Comparison of ENCODE assay signal across 1 cellular context in the genomic region with DNA sequence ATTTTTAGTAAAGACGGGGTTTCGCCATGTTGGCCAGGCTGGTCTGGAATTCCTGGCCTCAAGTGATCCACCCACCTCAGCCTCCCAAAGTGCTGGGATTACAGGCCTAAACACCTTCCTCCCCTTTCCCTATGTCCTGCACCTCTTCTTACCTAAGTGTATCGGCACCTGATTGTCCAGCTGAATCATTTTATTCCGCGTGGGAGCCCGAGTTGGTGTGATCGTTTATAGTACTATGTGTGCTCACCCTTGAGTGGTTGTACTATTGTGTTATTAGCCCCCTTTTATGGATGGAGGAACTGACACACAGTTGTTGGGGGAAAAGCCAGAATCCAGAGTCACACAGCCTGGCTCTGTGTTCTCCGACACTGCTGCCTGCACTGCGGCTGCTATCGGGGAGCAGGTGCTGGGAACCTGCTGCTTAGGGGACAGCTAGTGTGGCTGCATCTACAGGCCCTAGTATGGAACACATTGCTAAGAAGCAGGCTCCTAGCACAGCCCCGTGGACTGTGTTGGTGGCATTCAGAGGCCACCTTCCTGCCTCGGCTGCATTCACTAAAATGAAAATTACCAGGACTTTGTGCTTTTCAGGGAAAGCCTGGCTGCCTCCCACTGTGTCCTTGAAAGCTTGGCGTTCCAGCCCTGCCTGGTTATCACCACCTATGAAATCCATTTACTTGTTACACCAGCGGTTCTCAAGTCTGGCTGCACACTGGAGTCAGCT.
A peak's percentile ranks its signal among the peaks of the same experiment; 100 is the strongest.
TF ChIP-seq lines count a peak whose summit lies in the region.

No MANE protein-coding gene starts in this region.

TF ChIP-seq in WTC11, 78 proteins besides CTCF, POLR2A, EP300 and RAD21 (continued from another document):
- TF ChIP-seq, protein P1, sequence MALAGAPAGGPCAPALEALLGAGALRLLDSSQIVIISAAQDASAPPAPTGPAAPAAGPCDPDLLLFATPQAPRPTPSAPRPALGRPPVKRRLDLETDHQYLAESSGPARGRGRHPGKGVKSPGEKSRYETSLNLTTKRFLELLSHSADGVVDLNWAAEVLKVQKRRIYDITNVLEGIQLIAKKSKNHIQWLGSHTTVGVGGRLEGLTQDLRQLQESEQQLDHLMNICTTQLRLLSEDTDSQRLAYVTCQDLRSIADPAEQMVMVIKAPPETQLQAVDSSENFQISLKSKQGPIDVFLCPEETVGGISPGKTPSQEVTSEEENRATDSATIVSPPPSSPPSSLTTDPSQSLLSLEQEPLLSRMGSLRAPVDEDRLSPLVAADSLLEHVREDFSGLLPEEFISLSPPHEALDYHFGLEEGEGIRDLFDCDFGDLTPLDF (CRISPR knock-in tag; IDR thresholded peaks at IDR 0.05): no peak
- TF ChIP-seq, protein P2, sequence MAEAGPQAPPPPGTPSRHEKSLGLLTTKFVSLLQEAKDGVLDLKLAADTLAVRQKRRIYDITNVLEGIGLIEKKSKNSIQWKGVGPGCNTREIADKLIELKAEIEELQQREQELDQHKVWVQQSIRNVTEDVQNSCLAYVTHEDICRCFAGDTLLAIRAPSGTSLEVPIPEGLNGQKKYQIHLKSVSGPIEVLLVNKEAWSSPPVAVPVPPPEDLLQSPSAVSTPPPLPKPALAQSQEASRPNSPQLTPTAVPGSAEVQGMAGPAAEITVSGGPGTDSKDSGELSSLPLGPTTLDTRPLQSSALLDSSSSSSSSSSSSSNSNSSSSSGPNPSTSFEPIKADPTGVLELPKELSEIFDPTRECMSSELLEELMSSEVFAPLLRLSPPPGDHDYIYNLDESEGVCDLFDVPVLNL (CRISPR knock-in tag; IDR thresholded peaks at IDR 0.05; ENCODE audit: borderline replicate concordance, low read depth): no peak
- no peak for TF ChIP-seq HMGA2 (CRISPR knock-in tag; IDR thresholded peaks at IDR 0.05)
- TF ChIP-seq ZNF263 (CRISPR knock-in tag; IDR thresholded peaks at IDR 0.05; ENCODE audit: low read depth): no peak
- TF ChIP-seq, protein P3, sequence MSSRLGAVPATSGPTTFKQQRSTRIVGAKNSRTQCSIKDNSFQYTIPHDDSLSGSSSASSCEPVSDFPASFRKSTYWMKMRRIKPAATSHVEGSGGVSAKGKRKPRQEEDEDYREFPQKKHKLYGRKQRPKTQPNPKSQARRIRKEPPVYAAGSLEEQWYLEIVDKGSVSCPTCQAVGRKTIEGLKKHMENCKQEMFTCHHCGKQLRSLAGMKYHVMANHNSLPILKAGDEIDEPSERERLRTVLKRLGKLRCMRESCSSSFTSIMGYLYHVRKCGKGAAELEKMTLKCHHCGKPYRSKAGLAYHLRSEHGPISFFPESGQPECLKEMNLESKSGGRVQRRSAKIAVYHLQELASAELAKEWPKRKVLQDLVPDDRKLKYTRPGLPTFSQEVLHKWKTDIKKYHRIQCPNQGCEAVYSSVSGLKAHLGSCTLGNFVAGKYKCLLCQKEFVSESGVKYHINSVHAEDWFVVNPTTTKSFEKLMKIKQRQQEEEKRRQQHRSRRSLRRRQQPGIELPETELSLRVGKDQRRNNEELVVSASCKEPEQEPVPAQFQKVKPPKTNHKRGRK (CRISPR knock-in tag; IDR thresholded peaks at IDR 0.05; ENCODE audit: borderline replicate concordance): no peak
- TF ChIP-seq, protein P4, sequence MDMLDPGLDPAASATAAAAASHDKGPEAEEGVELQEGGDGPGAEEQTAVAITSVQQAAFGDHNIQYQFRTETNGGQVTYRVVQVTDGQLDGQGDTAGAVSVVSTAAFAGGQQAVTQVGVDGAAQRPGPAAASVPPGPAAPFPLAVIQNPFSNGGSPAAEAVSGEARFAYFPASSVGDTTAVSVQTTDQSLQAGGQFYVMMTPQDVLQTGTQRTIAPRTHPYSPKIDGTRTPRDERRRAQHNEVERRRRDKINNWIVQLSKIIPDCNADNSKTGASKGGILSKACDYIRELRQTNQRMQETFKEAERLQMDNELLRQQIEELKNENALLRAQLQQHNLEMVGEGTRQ (CRISPR knock-in tag; IDR thresholded peaks at IDR 0.05): no peak
- TF ChIP-seq ZNF671 (CRISPR knock-in tag; IDR thresholded peaks at IDR 0.05): peak; percentile 55; the same call in 1 of the 2 replicates
- no peak for TF ChIP-seq SMAD4 (CRISPR knock-in tag; IDR thresholded peaks at IDR 0.05)
- TF ChIP-seq, protein P5, sequence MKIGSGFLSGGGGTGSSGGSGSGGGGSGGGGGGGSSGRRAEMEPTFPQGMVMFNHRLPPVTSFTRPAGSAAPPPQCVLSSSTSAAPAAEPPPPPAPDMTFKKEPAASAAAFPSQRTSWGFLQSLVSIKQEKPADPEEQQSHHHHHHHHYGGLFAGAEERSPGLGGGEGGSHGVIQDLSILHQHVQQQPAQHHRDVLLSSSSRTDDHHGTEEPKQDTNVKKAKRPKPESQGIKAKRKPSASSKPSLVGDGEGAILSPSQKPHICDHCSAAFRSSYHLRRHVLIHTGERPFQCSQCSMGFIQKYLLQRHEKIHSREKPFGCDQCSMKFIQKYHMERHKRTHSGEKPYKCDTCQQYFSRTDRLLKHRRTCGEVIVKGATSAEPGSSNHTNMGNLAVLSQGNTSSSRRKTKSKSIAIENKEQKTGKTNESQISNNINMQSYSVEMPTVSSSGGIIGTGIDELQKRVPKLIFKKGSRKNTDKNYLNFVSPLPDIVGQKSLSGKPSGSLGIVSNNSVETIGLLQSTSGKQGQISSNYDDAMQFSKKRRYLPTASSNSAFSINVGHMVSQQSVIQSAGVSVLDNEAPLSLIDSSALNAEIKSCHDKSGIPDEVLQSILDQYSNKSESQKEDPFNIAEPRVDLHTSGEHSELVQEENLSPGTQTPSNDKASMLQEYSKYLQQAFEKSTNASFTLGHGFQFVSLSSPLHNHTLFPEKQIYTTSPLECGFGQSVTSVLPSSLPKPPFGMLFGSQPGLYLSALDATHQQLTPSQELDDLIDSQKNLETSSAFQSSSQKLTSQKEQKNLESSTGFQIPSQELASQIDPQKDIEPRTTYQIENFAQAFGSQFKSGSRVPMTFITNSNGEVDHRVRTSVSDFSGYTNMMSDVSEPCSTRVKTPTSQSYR (CRISPR knock-in tag; IDR thresholded peaks at IDR 0.05): no peak
- TF ChIP-seq ATF1 (CRISPR knock-in tag; IDR thresholded peaks at IDR 0.05): no peak
- TF ChIP-seq, protein P6, sequence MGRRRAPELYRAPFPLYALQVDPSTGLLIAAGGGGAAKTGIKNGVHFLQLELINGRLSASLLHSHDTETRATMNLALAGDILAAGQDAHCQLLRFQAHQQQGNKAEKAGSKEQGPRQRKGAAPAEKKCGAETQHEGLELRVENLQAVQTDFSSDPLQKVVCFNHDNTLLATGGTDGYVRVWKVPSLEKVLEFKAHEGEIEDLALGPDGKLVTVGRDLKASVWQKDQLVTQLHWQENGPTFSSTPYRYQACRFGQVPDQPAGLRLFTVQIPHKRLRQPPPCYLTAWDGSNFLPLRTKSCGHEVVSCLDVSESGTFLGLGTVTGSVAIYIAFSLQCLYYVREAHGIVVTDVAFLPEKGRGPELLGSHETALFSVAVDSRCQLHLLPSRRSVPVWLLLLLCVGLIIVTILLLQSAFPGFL (CRISPR knock-in tag; IDR thresholded peaks at IDR 0.05; ENCODE audit: borderline replicate concordance): no peak
- TF ChIP-seq, protein P7, sequence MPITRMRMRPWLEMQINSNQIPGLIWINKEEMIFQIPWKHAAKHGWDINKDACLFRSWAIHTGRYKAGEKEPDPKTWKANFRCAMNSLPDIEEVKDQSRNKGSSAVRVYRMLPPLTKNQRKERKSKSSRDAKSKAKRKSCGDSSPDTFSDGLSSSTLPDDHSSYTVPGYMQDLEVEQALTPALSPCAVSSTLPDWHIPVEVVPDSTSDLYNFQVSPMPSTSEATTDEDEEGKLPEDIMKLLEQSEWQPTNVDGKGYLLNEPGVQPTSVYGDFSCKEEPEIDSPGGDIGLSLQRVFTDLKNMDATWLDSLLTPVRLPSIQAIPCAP (CRISPR knock-in tag; IDR thresholded peaks at IDR 0.05): no peak
- no peak for TF ChIP-seq NR1H2 (CRISPR knock-in tag; IDR thresholded peaks at IDR 0.05)
- no peak for TF ChIP-seq SMAD3 (CRISPR knock-in tag; IDR thresholded peaks at IDR 0.05; ENCODE audit: borderline replicate concordance)
- no peak for TF ChIP-seq NFYB (CRISPR knock-in tag; conservative IDR thresholded peaks at IDR 0.05; ENCODE audit: low read depth)
- TF ChIP-seq ESRRA (CRISPR knock-in tag; IDR thresholded peaks at IDR 0.05; ENCODE audit: borderline replicate concordance): no peak
- TF ChIP-seq ZNF423 (CRISPR knock-in tag; IDR thresholded peaks at IDR 0.05): no peak
- no peak for TF ChIP-seq ZNF232 (CRISPR knock-in tag; IDR thresholded peaks at IDR 0.05)
- TF ChIP-seq, protein P8, sequence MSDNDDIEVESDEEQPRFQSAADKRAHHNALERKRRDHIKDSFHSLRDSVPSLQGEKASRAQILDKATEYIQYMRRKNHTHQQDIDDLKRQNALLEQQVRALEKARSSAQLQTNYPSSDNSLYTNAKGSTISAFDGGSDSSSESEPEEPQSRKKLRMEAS (CRISPR knock-in tag; IDR thresholded peaks at IDR 0.05): no peak
- TF ChIP-seq, protein P9, sequence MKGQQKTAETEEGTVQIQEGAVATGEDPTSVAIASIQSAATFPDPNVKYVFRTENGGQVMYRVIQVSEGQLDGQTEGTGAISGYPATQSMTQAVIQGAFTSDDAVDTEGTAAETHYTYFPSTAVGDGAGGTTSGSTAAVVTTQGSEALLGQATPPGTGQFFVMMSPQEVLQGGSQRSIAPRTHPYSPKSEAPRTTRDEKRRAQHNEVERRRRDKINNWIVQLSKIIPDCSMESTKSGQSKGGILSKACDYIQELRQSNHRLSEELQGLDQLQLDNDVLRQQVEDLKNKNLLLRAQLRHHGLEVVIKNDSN (CRISPR knock-in tag; IDR thresholded peaks at IDR 0.05): no peak
- TF ChIP-seq NFATC4 (CRISPR knock-in tag; IDR thresholded peaks at IDR 0.05): 0 out of 2 replicates have a peak, but pooled peaks have one; percentile 41
- TF ChIP-seq, protein P10, sequence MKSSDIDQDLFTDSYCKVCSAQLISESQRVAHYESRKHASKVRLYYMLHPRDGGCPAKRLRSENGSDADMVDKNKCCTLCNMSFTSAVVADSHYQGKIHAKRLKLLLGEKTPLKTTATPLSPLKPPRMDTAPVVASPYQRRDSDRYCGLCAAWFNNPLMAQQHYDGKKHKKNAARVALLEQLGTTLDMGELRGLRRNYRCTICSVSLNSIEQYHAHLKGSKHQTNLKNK (CRISPR knock-in tag; IDR thresholded peaks at IDR 0.05): peak; percentile 70; the same call in 1 of the 2 replicates
- TF ChIP-seq ETV6 (CRISPR knock-in tag; IDR thresholded peaks at IDR 0.05): no peak
